23 cellular contexts compared by ENCODE assay signal in genomic region chr13:79360064-79360463, GRCh38. TPM values are rescaled to one million over a fixed set of nuclear protein-coding genes. Genes with fewer than 3 reads are reported as not detected.
DNase-seq lines count a peak whose midpoint lies in the region; ATAC-seq and FAIRE-seq lines count a peak whose summit lies in the region.
"Had no signal": no experiment of that assay in that cellular context is flagged by ENCODE, and none has a peak within 500 bp of the region (broad histone marks: within the 10 kb centered on the region; RNA-seq: fewer than 3 reads in every experiment).

No MANE protein-coding gene starts in this region.

- FAIRE-seq in RCC 7860 (lab: Jason Lieb, UNC) = no peak
- FAIRE-seq: GM18507, kidney had no signal

- no peaks in the 10 kb centered on the region for H3K27me3 Mint-ChIP-seq in activated T-helper 17 cell treated with anti-CD3 and anti-CD28 coated beads, Interleukin-2, amount 50 U/mL, for 72 hours
- H3K27me3 Mint-ChIP-seq: CD8-positive, alpha-beta memory T cell; naive thymus-derived CD8-positive, alpha-beta T cell had no signal

- H3K27ac Mint-ChIP-seq in activated T-helper 17 cell treated with anti-CD3 and anti-CD28 coated beads, Interleukin-2, amount 50 U/mL, for 72 hours = peak overlapping the region; percentile 53

- H3K4me3 Mint-ChIP-seq in activated T-helper 17 cell treated with anti-CD3 and anti-CD28 coated beads, Interleukin-2, amount 50 U/mL, for 72 hours = no peak overlapping the region
- H3K4me3 Mint-ChIP-seq: CD8-positive, alpha-beta memory T cell; naive thymus-derived CD8-positive, alpha-beta T cell had no signal

- H3K4me1 Mint-ChIP-seq in activated T-helper 17 cell treated with anti-CD3 and anti-CD28 coated beads, Interleukin-2, amount 50 U/mL, for 72 hours = peaks cover 18% of the 10 kb centered on the region

- no peaks in the 10 kb centered on the region for H3K9me3 Mint-ChIP-seq in activated T-helper 17 cell treated with anti-CD3 and anti-CD28 coated beads, Interleukin-2, amount 50 U/mL, for 72 hours
- H3K9me3 Mint-ChIP-seq: CD8-positive, alpha-beta memory T cell; naive thymus-derived CD8-positive, alpha-beta T cell had no signal

- H3K36me3 Mint-ChIP-seq in activated T-helper 17 cell treated with anti-CD3 and anti-CD28 coated beads, Interleukin-2, amount 50 U/mL, for 72 hours (ENCODE audit: low read depth) = peaks cover 100% of the 10 kb centered on the region

- ATAC-seq in GM18511 (IDR thresholded peaks at IDR 0.05; ENCODE audit: unreplicated experiment) = peak; percentile 63
- ATAC-seq in GM19463 (IDR thresholded peaks at IDR 0.05; ENCODE audit: unreplicated experiment) = peak; percentile 54
- peak; percentile 53 for ATAC-seq in HG02870 (IDR thresholded peaks at IDR 0.05; ENCODE audit: unreplicated experiment)
- ATAC-seq in activated T-helper 17 cell treated with anti-CD3 and anti-CD28 coated beads, Interleukin-2, amount 50 U/mL, for 72 hours (replicated peaks) = peak; percentile 84
- ATAC-seq: naive thymus-derived CD8-positive, alpha-beta T cell had no signal

- no peak for DNase-seq in RCC 7860 (ENCODE audit: low spot score)
- no peak for DNase-seq in stimulated activated CD8-positive, alpha-beta memory T cell treated with anti-CD3 and anti-CD28 coated beads, Interleukin-4, amount 100 ng/mL, for 48 hours
- DNase-seq in NCI-H2081 (lab: John Stamatoyannopoulos, UW) = no peak
- DNase-seq in hippocampal formation (lab: John Stamatoyannopoulos, UW) = no peak
- DNase-seq: activated CD4-positive, alpha-beta T cell treated with anti-CD3 and anti-CD28 coated beads for 1 hour; CD8-positive, alpha-beta memory T cell; DMS79 treated with DMSO at 0.1 percent for 48 hours; foreskin fibroblast; hypothalamus; kidney; naive thymus-derived CD8-positive, alpha-beta T cell; NCI-H1436 treated with DMSO at 0.1 percent for 48 hours; NCI-H82; sigmoid colon; SK-N-SH; stimulated activated CD4-positive, alpha-beta T cell treated with anti-CD3 and anti-CD28 coated beads, Interleukin-1b, Interleukin-23, amount 100 ng/mL, for 48 hours; substantia nigra; T1000 had no signal

RNA-seq across cellular contexts. Expression of gene RBM26, which starts 46.0 kb away (rescaled TPM):
- 10 to 100 TPM; 56.8 to 71.8 TPM for total RNA-seq in activated T-helper 17 cell treated with anti-CD3 and anti-CD28 coated beads, Interleukin-2, amount 50 U/mL, for 72 hours
